In genomic region chr19:43923875-43924274, GRCh38 we compare ENCODE assay signal across 2 cellular contexts.
TF ChIP-seq lines count a peak whose summit lies in the region.

No MANE protein-coding gene starts in this region.

TF ChIP-seq in HepG2, 621 proteins besides CTCF, POLR2A, EP300 and RAD21:
- no peak for TF ChIP-seq ZNF746 (CRISPR knock-in tag; IDR thresholded peaks at IDR 0.05)
- TF ChIP-seq ZNF292 (CRISPR knock-in tag; IDR thresholded peaks at IDR 0.05; ENCODE audit: borderline replicate concordance, low read depth), result no peak
- no peak for TF ChIP-seq SIN3A (IDR thresholded peaks at IDR 0.05; ENCODE audit: borderline replicate concordance, low read depth, low read length)
- TF ChIP-seq FOXJ3 (CRISPR knock-in tag; IDR thresholded peaks at IDR 0.05; ENCODE audit: borderline replicate concordance), result no peak
- no peak for TF ChIP-seq RBAK (CRISPR knock-in tag; IDR thresholded peaks at IDR 0.05)
- TF ChIP-seq ZNF558 (CRISPR knock-in tag; IDR thresholded peaks at IDR 0.05; ENCODE audit: borderline replicate concordance), result no peak
- peak in 1 of 2 experiments; percentile 63; a peak in 2 of 4 replicates for TF ChIP-seq MAFK (conservative IDR thresholded peaks at IDR 0.05 in 1 of 2, IDR thresholded peaks at IDR 0.05 in 1 of 2; ENCODE audit: low read length in 2 of 2)
- no peak for TF ChIP-seq GLI4 (CRISPR knock-in tag; IDR thresholded peaks at IDR 0.05; ENCODE audit: borderline replicate concordance)
- no peak for TF ChIP-seq HNF4A (CRISPR knock-in tag; IDR thresholded peaks at IDR 0.05)
- TF ChIP-seq ATM (IDR thresholded peaks at IDR 0.05; ENCODE audit: borderline replicate concordance), result no peak
- TF ChIP-seq MNT (IDR thresholded peaks at IDR 0.05), result no peak
- no peak for TF ChIP-seq ARHGAP35 (CRISPR knock-in tag; IDR thresholded peaks at IDR 0.05; ENCODE audit: borderline replicate concordance)
- TF ChIP-seq FOXM1 (CRISPR knock-in tag; IDR thresholded peaks at IDR 0.05), result no peak
- TF ChIP-seq MAFF (IDR thresholded peaks at IDR 0.05; ENCODE audit: low read depth, low read length), result peak; percentile 27; the same call in 1 of the 2 replicates
- TF ChIP-seq ZNF180 (CRISPR knock-in tag; IDR thresholded peaks at IDR 0.05; ENCODE audit: borderline replicate concordance, low read depth), result no peak

TF ChIP-seq in K562, 482 proteins besides CTCF, POLR2A, EP300 and RAD21:
- TF ChIP-seq TFAM (CRISPR knock-in tag; conservative IDR thresholded peaks at IDR 0.05) (no peak), C11orf30 (IDR thresholded peaks at IDR 0.05; ENCODE audit: low read depth) (peak; percentile 34; the same call in 1 of the 2 replicates), SPI1 (IDR thresholded peaks at IDR 0.05; ENCODE audit: borderline replicate concordance, low read depth, low read length) (no peak), DMBX1 (CRISPR knock-in tag; IDR thresholded peaks at IDR 0.05; ENCODE audit: borderline replicate concordance) (no peak), PCBP2 (IDR thresholded peaks at IDR 0.05; ENCODE audit: low read depth, low read length, poor library complexity, severe bottlenecking) (no peak), MAFG (tag; conservative IDR thresholded peaks at IDR 0.05) (peak; percentile 42; the same call in 1 of the 2 replicates), ZNF507 (tag; conservative IDR thresholded peaks at IDR 0.05) (no peak), SNIP1 (IDR thresholded peaks at IDR 0.05; ENCODE audit: low read depth) (no peak), CGGBP1 (CRISPR knock-in tag; IDR thresholded peaks at IDR 0.05) (no peak), ZNF316 (IDR thresholded peaks at IDR 0.05) (peak; percentile 79), GABPB1 (CRISPR knock-in tag; IDR thresholded peaks at IDR 0.05) (no peak)
